1 cellular context compared by ENCODE assay signal in the genomic region with DNA sequence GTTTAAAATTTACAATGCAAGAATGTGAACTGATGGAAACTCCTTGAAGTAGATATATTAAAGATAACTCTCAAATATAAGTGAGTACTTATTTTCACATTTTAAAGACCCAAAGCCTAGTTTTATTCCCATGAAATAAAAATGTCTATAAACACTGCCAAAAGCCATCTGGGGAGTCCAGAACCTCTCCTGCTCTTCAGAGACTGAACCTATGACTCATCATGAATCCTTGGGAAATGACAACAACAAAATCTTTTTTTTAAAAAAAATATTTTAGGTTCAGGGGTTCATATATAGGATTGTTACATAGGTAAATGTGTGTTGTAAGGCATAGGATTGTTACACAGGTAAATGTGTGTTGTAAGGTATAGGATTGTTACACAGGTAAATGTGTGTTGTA.
TF ChIP-seq lines count a peak whose summit lies in the region.

No MANE protein-coding gene starts in this region.

TF ChIP-seq in A549, 52 proteins besides CTCF, POLR2A, EP300 and RAD21 (continued from another document):
- TF ChIP-seq ESRRA (IDR thresholded peaks at IDR 0.05; ENCODE audit: borderline replicate concordance, low read length): no peak
